In the genomic region with DNA sequence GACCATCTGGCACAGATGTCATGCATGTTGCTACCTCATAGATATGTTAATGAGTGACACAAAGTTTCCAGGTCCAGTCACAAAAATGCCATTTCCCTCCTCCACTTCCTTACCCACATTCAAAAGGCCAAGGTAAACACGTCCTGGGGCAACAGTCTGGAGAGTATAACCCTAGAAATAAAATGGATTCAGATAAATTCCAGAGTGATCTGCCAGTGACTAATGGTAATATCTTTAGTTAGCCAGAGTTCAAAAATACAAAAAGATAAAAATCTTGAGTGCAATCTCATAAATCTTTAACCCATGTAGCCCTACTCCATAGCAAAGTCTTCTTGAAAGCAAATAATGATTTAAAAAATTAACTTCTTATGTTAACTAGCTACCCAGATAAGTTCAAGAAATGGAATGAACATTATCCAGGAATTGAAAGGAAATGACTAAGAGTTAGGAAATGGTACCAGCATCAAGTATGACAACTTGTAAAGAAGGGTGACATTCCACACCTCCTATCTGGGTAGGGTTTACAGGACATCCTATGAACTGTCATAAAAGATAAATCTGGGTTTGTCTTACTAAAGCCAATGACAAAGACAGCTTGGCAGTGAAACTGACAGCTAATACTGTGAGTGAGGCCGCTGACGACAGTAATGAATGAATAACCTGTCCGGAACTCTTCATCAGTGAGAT, we compare ENCODE assay signal across 15 cellular contexts. TPM values are rescaled to one million over a fixed set of nuclear protein-coding genes. Genes with fewer than 3 reads are reported as not detected.
DNase-seq lines count a peak whose midpoint lies in the region; ATAC-seq and TF ChIP-seq lines count a peak whose summit lies in the region.
"Had no signal": no experiment of that assay in that cellular context is flagged by ENCODE, and none has a peak within 500 bp of the region (broad histone marks: within the 10 kb centered on the region; RNA-seq: fewer than 3 reads in every experiment).

No MANE protein-coding gene starts in this region.

- ATAC-seq in GM21381 (IDR thresholded peaks at IDR 0.05; ENCODE audit: unreplicated experiment): peak; percentile 85
- ATAC-seq: activated T-helper 17 cell treated with anti-CD3 and anti-CD28 coated beads, Interleukin-2, amount 50 U/mL, for 72 hours; heart left ventricle; HepG2 had no signal

- peaks cover 3% of the 10 kb centered on the region for H3K36me3 Mint-ChIP-seq in chondrocyte (ENCODE audit: low read depth)

- no peaks in the 10 kb centered on the region for H3K27me3 Mint-ChIP-seq in chondrocyte (ENCODE audit: low read depth)

- DNase-seq in HS-5 (ENCODE audit: low read depth): peak; percentile 16
- no peak for DNase-seq in chondrocyte (ENCODE audit: low spot score)
- no peak for DNase-seq in H4 (ENCODE audit: low spot score)
- DNase-seq in COR-L47 (lab: John Stamatoyannopoulos, UW): no peak
- DNase-seq in NCI-H748 (lab: John Stamatoyannopoulos, UW; ENCODE audit: unreplicated experiment): no peak
- DNase-seq: activated CD4-positive, CD25-positive, alpha-beta regulatory T cell; colonic mucosa; DMS153; H9; heart left ventricle; NCI-H1930 had no signal

- peaks cover 15% of the 10 kb centered on the region for H3K4me1 ChIP-seq in skeletal muscle satellite cell (ENCODE audit: control insufficient read depth, insufficient read depth, low read length)
- H3K4me1 ChIP-seq: colonic mucosa, heart left ventricle had no signal

- TF ChIP-seq CTCF in chondrocyte (IDR thresholded peaks at IDR 0.05): no peak

- H3K4me1 Mint-ChIP-seq in chondrocyte (ENCODE audit: low read depth): peaks cover 42% of the 10 kb centered on the region
- H3K4me1 Mint-ChIP-seq: activated T-helper 17 cell treated with anti-CD3 and anti-CD28 coated beads, Interleukin-2, amount 50 U/mL, for 72 hours had no signal

- H3K36me3 ChIP-seq in skeletal muscle satellite cell (ENCODE audit: insufficient read depth, low read length): no peaks in the 10 kb centered on the region
- H3K36me3 ChIP-seq: colonic mucosa, heart left ventricle had no signal

- H3K4me3 ChIP-seq in skeletal muscle satellite cell (ENCODE audit: low read length): no peak overlapping the region
- H3K4me3 ChIP-seq: colonic mucosa, heart left ventricle had no signal

- H3K9me3 ChIP-seq in skeletal muscle satellite cell (replicated peaks; ENCODE audit: low read length): no peaks in the 10 kb centered on the region
- H3K9me3 ChIP-seq: colonic mucosa, heart left ventricle had no signal

- no peaks in the 10 kb centered on the region for H3K9me3 Mint-ChIP-seq in chondrocyte (ENCODE audit: low read depth)
- H3K9me3 Mint-ChIP-seq: activated T-helper 17 cell treated with anti-CD3 and anti-CD28 coated beads, Interleukin-2, amount 50 U/mL, for 72 hours had no signal

- peak overlapping the region; percentile 18 for H3K27ac Mint-ChIP-seq in chondrocyte (ENCODE audit: unreplicated experiment)
- H3K27ac Mint-ChIP-seq: activated T-helper 17 cell treated with anti-CD3 and anti-CD28 coated beads, Interleukin-2, amount 50 U/mL, for 72 hours had no signal

- peak overlapping the region; percentile 37 for H3K4me2 ChIP-seq in skeletal muscle satellite cell (ENCODE audit: low read length)

- H3K27me3 ChIP-seq in skeletal muscle satellite cell (ENCODE audit: control insufficient read depth, insufficient read depth, low read length): no peaks in the 10 kb centered on the region
- H3K27me3 ChIP-seq: colonic mucosa, heart left ventricle had no signal

- H3K9ac ChIP-seq in skeletal muscle satellite cell (ENCODE audit: low read depth, low read length): no peak overlapping the region

- H3K4me3 Mint-ChIP-seq in chondrocyte (ENCODE audit: unreplicated experiment): no peak overlapping the region
- H3K4me3 Mint-ChIP-seq: activated T-helper 17 cell treated with anti-CD3 and anti-CD28 coated beads, Interleukin-2, amount 50 U/mL, for 72 hours; H9 had no signal

RNA-seq across cellular contexts. Expression of a gene that starts 18.1 kb away (rescaled TPM):
- 22.0 to 42.9 TPM (median 22.8 TPM) in 3 replicates for total RNA-seq in chondrocyte
- total RNA-seq in skeletal muscle satellite cell (2012; rRNA removed): 8.4 and 14.4 TPM in 2 replicates
- 42.7 and 44.5 TPM in 2 replicates for total RNA-seq in H4 (2014; rRNA removed; shearing (Covaris generic))
